In the genomic region with DNA sequence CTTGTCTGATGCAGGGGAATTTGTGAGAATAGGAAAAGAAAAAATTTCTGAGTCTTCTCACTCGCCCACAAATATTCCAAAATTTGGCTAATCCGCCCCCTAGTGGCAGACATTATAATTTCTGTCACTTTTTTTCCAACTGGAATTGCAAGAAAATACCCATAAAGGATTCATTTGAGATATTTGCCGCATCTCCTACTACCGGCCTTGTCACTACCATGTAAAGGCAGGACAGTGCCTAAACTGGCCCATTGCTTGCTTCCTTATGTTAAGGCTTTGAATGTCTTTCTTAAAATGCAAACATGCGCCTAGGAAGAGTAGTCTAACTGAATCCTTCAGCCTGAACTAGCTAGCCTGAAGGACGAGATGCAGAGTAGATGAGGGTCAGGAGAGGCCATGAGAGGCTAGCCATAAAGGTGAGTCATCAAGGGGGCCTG, we compare ENCODE assay signal across 9 cellular contexts. TPM values are rescaled to one million over a fixed set of nuclear protein-coding genes. Genes with fewer than 3 reads are reported as not detected.
DNase-seq lines count a peak whose midpoint lies in the region; ATAC-seq and TF ChIP-seq lines count a peak whose summit lies in the region.
"Had no signal": no experiment of that assay in that cellular context is flagged by ENCODE, and none has a peak within 500 bp of the region (broad histone marks: within the 10 kb centered on the region; RNA-seq: fewer than 3 reads in every experiment).

No MANE protein-coding gene starts in this region.

- DNase-seq in NCI-H82 (lab: John Stamatoyannopoulos, UW) = peak; percentile 31
- DNase-seq in NCI-H82 treated with DMSO at 0.1 percent for 48 hours (lab: John Stamatoyannopoulos, UW; ENCODE audit: unreplicated experiment) = no peak
- DNase-seq in HS-5 (ENCODE audit: low read depth) = peak; percentile 20
- peak; percentile 16 for DNase-seq in SKM-1 treated with dmso at 0.1 percent for 144 hours (lab: John Stamatoyannopoulos, UW; ENCODE audit: unreplicated experiment)
- peak; percentile 61 for DNase-seq in endothelial cell (ENCODE audit: low spot score)
- DNase-seq in nephron progenitor cell = peak; percentile 35
- no peak for DNase-seq in activated CD8-positive, alpha-beta memory T cell treated with anti-CD3 and anti-CD28 coated beads, Interleukin-2, amount 10 ng/mL, durations not matched to agents 7 days and 5 days
- DNase-seq: activated naive CD8-positive, alpha-beta T cell treated with anti-CD3 and anti-CD28 coated beads, Interleukin-2, amount 10 ng/mL, durations not matched to agents 7 days and 5 days had no signal

- H3K27me3 Mint-ChIP-seq in endothelial cell (ENCODE audit: unreplicated experiment) = no peaks in the 10 kb centered on the region
- H3K27me3 Mint-ChIP-seq in nephron progenitor cell (ENCODE audit: low read depth, poor library complexity) = peaks cover 34% of the 10 kb centered on the region
- H3K27me3 Mint-ChIP-seq in activated CD8-positive, alpha-beta memory T cell treated with anti-CD3 and anti-CD28 coated beads, Interleukin-2, amount 10 ng/mL, durations not matched to agents 7 days and 5 days = peaks cover 10% of the 10 kb centered on the region

- H3K9me3 Mint-ChIP-seq in endothelial cell (ENCODE audit: unreplicated experiment) (no peaks in the 10 kb centered on the region), nephron progenitor cell (no peaks in the 10 kb centered on the region)
- no peaks in the 10 kb centered on the region for H3K9me3 Mint-ChIP-seq in activated CD8-positive, alpha-beta memory T cell treated with anti-CD3 and anti-CD28 coated beads, Interleukin-2, amount 10 ng/mL, durations not matched to agents 7 days and 5 days (ENCODE audit: low read depth)
- H3K9me3 Mint-ChIP-seq: activated naive CD8-positive, alpha-beta T cell treated with anti-CD3 and anti-CD28 coated beads, Interleukin-2, amount 10 ng/mL, durations not matched to agents 7 days and 5 days had no signal

- no peak overlapping the region for H3K27ac Mint-ChIP-seq in endothelial cell (ENCODE audit: unreplicated experiment)
- no peak overlapping the region for H3K27ac Mint-ChIP-seq in nephron progenitor cell
- no peak overlapping the region for H3K27ac Mint-ChIP-seq in activated CD8-positive, alpha-beta memory T cell treated with anti-CD3 and anti-CD28 coated beads, Interleukin-2, amount 10 ng/mL, durations not matched to agents 7 days and 5 days
- H3K27ac Mint-ChIP-seq: activated naive CD8-positive, alpha-beta T cell treated with anti-CD3 and anti-CD28 coated beads, Interleukin-2, amount 10 ng/mL, durations not matched to agents 7 days and 5 days had no signal

- peaks cover 15% of the 10 kb centered on the region for H3K4me1 Mint-ChIP-seq in endothelial cell (ENCODE audit: unreplicated experiment)
- H3K4me1 Mint-ChIP-seq in nephron progenitor cell = no peaks in the 10 kb centered on the region
- peaks cover 21% of the 10 kb centered on the region for H3K4me1 Mint-ChIP-seq in activated CD8-positive, alpha-beta memory T cell treated with anti-CD3 and anti-CD28 coated beads, Interleukin-2, amount 10 ng/mL, durations not matched to agents 7 days and 5 days

- H3K36me3 Mint-ChIP-seq in endothelial cell (ENCODE audit: low read depth, unreplicated experiment) = no peaks in the 10 kb centered on the region
- H3K36me3 Mint-ChIP-seq in nephron progenitor cell (ENCODE audit: low read depth) = no peaks in the 10 kb centered on the region
- no peaks in the 10 kb centered on the region for H3K36me3 Mint-ChIP-seq in activated CD8-positive, alpha-beta memory T cell treated with anti-CD3 and anti-CD28 coated beads, Interleukin-2, amount 10 ng/mL, durations not matched to agents 7 days and 5 days
- H3K36me3 Mint-ChIP-seq: activated naive CD8-positive, alpha-beta T cell treated with anti-CD3 and anti-CD28 coated beads, Interleukin-2, amount 10 ng/mL, durations not matched to agents 7 days and 5 days had no signal

- CTCF ChIA-PET in activated CD8-positive, alpha-beta memory T cell treated with anti-CD3 and anti-CD28 coated beads, Interleukin-2, amount 10 ng/mL, durations not matched to agents 7 days and 5 days (lab: Charles Lee) = interaction anchor here (0.7 to 3.6 kb wide), 12 partner anchors 9 to 426 kb away, joined by 3 to 22 read pairs (median 4); partner anchors contain the start of genes C11orf54, CEP295 and TAF1D

- H3K4me3 Mint-ChIP-seq in endothelial cell (ENCODE audit: unreplicated experiment) (no peak overlapping the region), nephron progenitor cell (no peak overlapping the region)
- H3K4me3 Mint-ChIP-seq in activated CD8-positive, alpha-beta memory T cell treated with anti-CD3 and anti-CD28 coated beads, Interleukin-2, amount 10 ng/mL, durations not matched to agents 7 days and 5 days = no peak overlapping the region
- H3K4me3 Mint-ChIP-seq: activated naive CD8-positive, alpha-beta T cell treated with anti-CD3 and anti-CD28 coated beads, Interleukin-2, amount 10 ng/mL, durations not matched to agents 7 days and 5 days had no signal

- TF ChIP-seq CTCF in endothelial cell (IDR thresholded peaks at IDR 0.05; ENCODE audit: unreplicated experiment) (peak; percentile 99), nephron progenitor cell (IDR thresholded peaks at IDR 0.05) (peak; percentile 84)

- ATAC-seq in activated CD8-positive, alpha-beta memory T cell treated with anti-CD3 and anti-CD28 coated beads, Interleukin-2, amount 10 ng/mL, durations not matched to agents 7 days and 5 days = no peak
- ATAC-seq in HG03196 (IDR thresholded peaks at IDR 0.05; ENCODE audit: unreplicated experiment) = no peak

RNA-seq across cellular contexts. Expression of gene CEP295, which starts 9.3 kb away (rescaled TPM):
- 14.8 TPM for total RNA-seq in endothelial cell (ENCODE audit: unreplicated experiment)
- 10 to 100 TPM; 29.5 to 34.2 TPM for total RNA-seq in activated CD8-positive, alpha-beta memory T cell treated with anti-CD3 and anti-CD28 coated beads, Interleukin-2, amount 10 ng/mL, durations not matched to agents 7 days and 5 days

Comparison
In these comparisons a context has a peak if more than half of its experiments do, and no peak if none do; other contexts are left out.
1. DNase-seq: peak in NCI-H82 (single experiment), HS-5 (single experiment), SKM-1 treated with dmso at 0.1 percent for 144 hours (single experiment), endothelial cell (single experiment) and nephron progenitor cell (single experiment); none in NCI-H82 treated with DMSO at 0.1 percent for 48 hours (single experiment) and activated CD8-positive, alpha-beta memory T cell treated with anti-CD3 and anti-CD28 coated beads, Interleukin-2, amount 10 ng/mL, durations not matched to agents 7 days and 5 days (single experiment).